In the genomic region with DNA sequence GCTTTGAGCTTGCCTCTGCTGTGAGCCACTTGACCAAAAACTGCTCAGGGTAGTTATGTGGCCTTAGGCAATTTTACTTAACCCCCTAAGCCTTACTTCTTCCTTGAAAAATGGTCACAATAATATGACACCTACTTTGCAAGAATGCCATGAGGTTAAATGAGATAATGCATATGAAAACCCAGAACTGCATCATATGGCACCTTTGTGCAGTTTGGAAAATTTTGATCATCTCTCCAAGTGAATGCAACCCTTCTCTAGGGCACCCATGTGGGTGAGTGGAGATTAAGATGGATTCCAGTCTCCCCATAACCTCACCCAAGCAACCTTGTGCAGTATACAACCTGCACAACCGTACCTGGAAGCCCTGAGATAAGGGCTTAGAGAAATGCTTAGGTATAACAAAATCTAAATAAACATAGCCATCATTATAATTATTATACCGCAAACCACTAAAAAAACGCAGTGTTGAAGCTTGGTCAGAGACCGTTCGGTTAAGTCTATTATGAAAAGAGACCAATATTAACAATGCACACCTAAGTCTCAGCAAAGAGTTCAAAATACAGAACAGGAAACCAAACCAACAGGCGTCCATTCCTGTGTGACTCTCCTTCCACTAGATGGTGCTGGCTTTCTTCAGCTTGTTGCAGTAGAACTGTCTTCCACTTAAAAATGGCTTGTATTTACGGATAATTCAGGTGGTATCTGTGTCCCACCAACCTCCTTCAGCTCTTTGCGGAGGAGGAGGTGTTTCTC, we compare ENCODE assay signal across 9 cellular contexts. TPM values are rescaled to one million over a fixed set of nuclear protein-coding genes. Genes with fewer than 3 reads are reported as not detected.
DNase-seq lines count a peak whose midpoint lies in the region; ATAC-seq and TF ChIP-seq lines count a peak whose summit lies in the region.
"Had no signal": no experiment of that assay in that cellular context is flagged by ENCODE, and none has a peak within 500 bp of the region (broad histone marks: within the 10 kb centered on the region; RNA-seq: fewer than 3 reads in every experiment).

No MANE protein-coding gene starts in this region.

- H3K27me3 ChIP-seq in Caco-2 (replicated peaks; ENCODE audit: control insufficient read depth, insufficient read depth, low read length), result no peaks in the 10 kb centered on the region
- H3K27me3 ChIP-seq in lower lobe of right lung (ENCODE audit: low read depth), result no peaks in the 10 kb centered on the region
- H3K27me3 ChIP-seq in tibial artery, result no peaks in the 10 kb centered on the region

- H3K4me1 ChIP-seq in Caco-2, result no peaks in the 10 kb centered on the region
- H3K4me1 ChIP-seq in lower lobe of right lung, result no peaks in the 10 kb centered on the region
- H3K4me1 ChIP-seq in tibial artery, result no peaks in the 10 kb centered on the region
- H3K4me1 ChIP-seq: SJSA1 had no signal

- POLR2A ChIA-PET in Caco-2 (lab: Charles Lee), result no interaction called here

- H3K9me3 ChIP-seq in Caco-2 (no peaks in the 10 kb centered on the region), lower lobe of right lung (no peaks in the 10 kb centered on the region), tibial artery (no peaks in the 10 kb centered on the region)
- H3K9me3 ChIP-seq: SJSA1 had no signal

- H3K36me3 ChIP-seq in Caco-2 (ENCODE audit: control insufficient read depth, insufficient read depth, low read length) (no peaks in the 10 kb centered on the region), lower lobe of right lung (no peaks in the 10 kb centered on the region), tibial artery (no peaks in the 10 kb centered on the region)
- H3K36me3 ChIP-seq: SJSA1 had no signal

- no TSS peak for BruUV-seq in Caco-2 (replicated peaks; lab: Mats Ljungman, UMichigan)

- TF ChIP-seq CTCF in Caco-2 (IDR thresholded peaks at IDR 0.05; ENCODE audit: insufficient read depth in 1 of 2, low read depth in 1 of 2, low read length in 1 of 2, severe bottlenecking in 1 of 2, unreplicated experiment in 1 of 2) (peak; percentile 88 to 92), cardiac fibroblast (IDR thresholded peaks at IDR 0.05; ENCODE audit: low read depth, low read length) (peak; percentile 93), lower lobe of right lung (IDR thresholded peaks at IDR 0.05) (peak; percentile 58), tibial artery (IDR thresholded peaks at IDR 0.05) (peak in 1 of 2 experiments; percentile 30)

- H3K27ac ChIP-seq in lower lobe of right lung, result no peak overlapping the region
- no peak overlapping the region for H3K27ac ChIP-seq in tibial artery
- H3K27ac ChIP-seq: SJSA1 had no signal

- H3K4me3 ChIP-seq in Caco-2 (ENCODE audit: low read depth, low read length) (no peak overlapping the region), cardiac fibroblast (replicated peaks in 1 of 2; ENCODE audit: low read depth in 2 of 2, low read length in 2 of 2) (no peak overlapping the region), lower lobe of right lung (no peak overlapping the region), tibial artery (no peak overlapping the region)
- H3K4me3 ChIP-seq: SJSA1 had no signal

- no peaks in the 10 kb centered on the region for H3K9me3 Mint-ChIP-seq in Caco-2 (ENCODE audit: unreplicated experiment)

- CTCF ChIA-PET in Caco-2 (lab: Charles Lee), result interaction anchor here (0.8 to 1.6 kb wide), 3 partner anchors 35 to 292 kb away, joined by 3 to 6 read pairs (median 3); no protein-coding TSS in a partner anchor

- H3K4me3 Mint-ChIP-seq in Caco-2 (ENCODE audit: unreplicated experiment), result peak overlapping the region; percentile 58

- peaks cover 4% of the 10 kb centered on the region for H3K27me3 Mint-ChIP-seq in Caco-2 (ENCODE audit: insufficient read depth, unreplicated experiment)

- no peak overlapping the region for H3K27ac Mint-ChIP-seq in Caco-2 (ENCODE audit: unreplicated experiment)

- no peaks in the 10 kb centered on the region for H3K36me3 Mint-ChIP-seq in Caco-2 (ENCODE audit: insufficient read depth, unreplicated experiment)

- DNase-seq in Caco-2 (peak; percentile 52 to 64), NCI-H524 treated with DMSO at 0.1 percent for 48 hours (lab: John Stamatoyannopoulos, UW) (peak; percentile 9), cardiac fibroblast (ENCODE audit: low read depth in 2 of 2) (peak; percentile 74 to 76), lower lobe of right lung (no peak), tibial artery (no peak), NK-92 (lab: John Stamatoyannopoulos, UW; ENCODE audit: unreplicated experiment) (no peak)

- H3K4me1 Mint-ChIP-seq in Caco-2 (ENCODE audit: low read depth, unreplicated experiment), result peaks cover 5% of the 10 kb centered on the region

- intact Hi-C loops in Caco-2 (cut with micrococcal nuclease; ENCODE audit: unreplicated experiment), result loop anchor here (1.0 to 2.0 kb wide), 7 partner anchors 35 to 292 kb away; no protein-coding TSS in a partner anchor
- intact Hi-C loops in lower lobe of right lung (cut with DNase I), result no loop called here
- intact Hi-C loops in tibial artery (cut with DNase I; ENCODE audit: low total_unique reads), result no loop called here

- ATAC-seq in GM18907 (IDR thresholded peaks at IDR 0.05; ENCODE audit: unreplicated experiment) (peak; percentile 85), HG03196 (IDR thresholded peaks at IDR 0.05; ENCODE audit: unreplicated experiment) (peak; percentile 73), lower lobe of right lung (peak in 1 of 2 donors; percentile 76)

RNA-seq across cellular contexts. Expression of gene ASB15, which starts 21.0 kb away (rescaled TPM):
- total RNA-seq in Caco-2 (2022), result not detected in 2 replicates
- not detected for total RNA-seq in lower lobe of right lung

RNA-seq across cellular contexts. Expression of gene NDUFA5, which starts 23.0 kb away (rescaled TPM):
- total RNA-seq in Caco-2 (2022) (87.9 and 88.9 TPM in 2 replicates), lower lobe of right lung (61.4 TPM)

RNA-seq across cellular contexts. Expression of gene IQUB, which starts 46.2 kb away (rescaled TPM):
- 0.35 and 0.39 TPM in 2 replicates for total RNA-seq in Caco-2 (2022)
- total RNA-seq in lower lobe of right lung, result 3.2 TPM

Comparison
In these comparisons a context has a peak if more than half of its experiments do, and no peak if none do; other contexts are left out.
1. DNase-seq: peak in Caco-2 (2 of 2), NCI-H524 treated with DMSO at 0.1 percent for 48 hours (single experiment) and cardiac fibroblast (2 of 2); none in lower lobe of right lung (single experiment), tibial artery (0 of 2) and NK-92 (single experiment).